Comparison of ENCODE assay signal across 20 cellular contexts in genomic region chr2:133192028-133192427, GRCh38.
DNase-seq lines count a peak whose midpoint lies in the region; ATAC-seq and TF ChIP-seq lines count a peak whose summit lies in the region.
"Had no signal": no experiment of that assay in that cellular context is flagged by ENCODE, and none has a peak within 500 bp of the region (broad histone marks: within the 10 kb centered on the region; RNA-seq: fewer than 3 reads in every experiment).

No MANE protein-coding gene starts in this region.

- no peaks in the 10 kb centered on the region for H3K36me3 ChIP-seq in smooth muscle cell (ENCODE audit: low read depth)

- WGBS in smooth muscle cell (ENCODE audit: low lambda C conversion rate): 95% methylated on average over 3 of the region's 3 CpGs

- H3K27me3 ChIP-seq in foreskin keratinocyte (no peaks in the 10 kb centered on the region), smooth muscle cell (ENCODE audit: low read depth) (no peaks in the 10 kb centered on the region)

- H3F3A ChIP-seq in smooth muscle cell (ENCODE audit: low read depth): no peaks in the 10 kb centered on the region

- no peaks in the 10 kb centered on the region for H3K9me3 ChIP-seq in smooth muscle cell (replicated peaks; ENCODE audit: low read depth)

- TF ChIP-seq CTCF in HFFc6 (IDR thresholded peaks at IDR 0.05): peak; percentile 61; the same call in 1 of the 2 replicates
- peak; percentile 53 for TF ChIP-seq CTCF in chondrocyte (IDR thresholded peaks at IDR 0.05)
- peak; percentile 20 for TF ChIP-seq CTCF in foreskin keratinocyte (conservative IDR thresholded peaks at IDR 0.05)
- peak; percentile 22 for TF ChIP-seq CTCF in smooth muscle cell (IDR thresholded peaks at IDR 0.05; ENCODE audit: borderline replicate concordance, insufficient read depth, poor library complexity, severe bottlenecking)
- TF ChIP-seq CTCF in GM10266 (IDR thresholded peaks at IDR 0.05; ENCODE audit: control insufficient read depth, insufficient read depth, low read depth, missing control alignments): no peak

- no peaks in the 10 kb centered on the region for H3K27me3 Mint-ChIP-seq in HFFc6 (ENCODE audit: insufficient read depth)
- H3K27me3 Mint-ChIP-seq in chondrocyte (ENCODE audit: low read depth): peaks cover 2% of the 10 kb centered on the region

- H3K9ac ChIP-seq in smooth muscle cell (ENCODE audit: low read depth): no peak overlapping the region

- no peak for DNase-seq in HFFc6
- no peak for DNase-seq in chondrocyte (ENCODE audit: low spot score)
- DNase-seq in foreskin keratinocyte: no peak
- DNase-seq in smooth muscle cell (lab: John Stamatoyannopoulos, UW; ENCODE audit: unreplicated experiment): no peak
- no peak for DNase-seq in GM10266 (ENCODE audit: extremely low spot score)
- DNase-seq in HEK293T (ENCODE audit: extremely low spot score): no peak
- DNase-seq: DMS79 treated with DMSO at 0.1 percent for 48 hours, GOT3, KG1, NCI-H1105 treated with DMSO at 0.1 percent for 48 hours, NCI-H1694, NCI-H2107, NCI-H2227 treated with DMSO at 0.1 percent for 48 hours, NCI-H510A treated with DMSO at 0.1 percent for 48 hours, NCI-H82, OCI-M1, RPMI8226, SIG-M5 had no signal

- H3K36me3 Mint-ChIP-seq in HFFc6 (ENCODE audit: low read depth) (peaks cover 4% of the 10 kb centered on the region; the same call in 1 of the 2 replicates), chondrocyte (ENCODE audit: low read depth) (peaks cover 3% of the 10 kb centered on the region)

- H3K4me3 Mint-ChIP-seq in HFFc6 (no peak overlapping the region), chondrocyte (ENCODE audit: unreplicated experiment) (no peak overlapping the region)

- no peak overlapping the region for H3K4me2 ChIP-seq in smooth muscle cell

- CTCF ChIA-PET in HEK293T (lab: Yijun Ruan, JAX): interaction anchor here (0.7 kb wide), 1 partner anchor 15 kb away, joined by 3 read pairs; no protein-coding TSS in a partner anchor

- H3K4me3 ChIP-seq in smooth muscle cell: no peak overlapping the region

- H3K27ac Mint-ChIP-seq in HFFc6: no peak overlapping the region
- no peak overlapping the region for H3K27ac Mint-ChIP-seq in chondrocyte (ENCODE audit: unreplicated experiment)

- H3K9me3 Mint-ChIP-seq in HFFc6 (peaks cover 11% of the 10 kb centered on the region), chondrocyte (ENCODE audit: low read depth) (peaks cover 17% of the 10 kb centered on the region)

- H4K20me1 ChIP-seq in smooth muscle cell (ENCODE audit: low read depth): no peaks in the 10 kb centered on the region

- H3K4me1 Mint-ChIP-seq in HFFc6 (ENCODE audit: low read depth): peaks cover 7% of the 10 kb centered on the region; the same call in 1 of the 2 replicates
- no peaks in the 10 kb centered on the region for H3K4me1 Mint-ChIP-seq in chondrocyte (ENCODE audit: low read depth)

- no peak for ATAC-seq in foreskin keratinocyte
- ATAC-seq in esophagus mucosa: no peak

- no peak overlapping the region for H2AFZ ChIP-seq in smooth muscle cell (ENCODE audit: low read depth)

- H3K79me2 ChIP-seq in smooth muscle cell (ENCODE audit: low read depth): no peaks in the 10 kb centered on the region

- H3K4me1 ChIP-seq in foreskin keratinocyte (peaks cover 2% of the 10 kb centered on the region), smooth muscle cell (ENCODE audit: low read depth) (no peaks in the 10 kb centered on the region)

- POLR2A ChIA-PET in HEK293T (lab: Yijun Ruan, JAX): no interaction called here

- H3K27ac ChIP-seq in foreskin keratinocyte: no peak overlapping the region
- no peak overlapping the region for H3K27ac ChIP-seq in smooth muscle cell (ENCODE audit: low read depth)
- H3K27ac ChIP-seq: C4-2B had no signal

TF ChIP-seq in HEK293T, 16 proteins besides CTCF, POLR2A, EP300 and RAD21:
- TF ChIP-seq LEF1 (IDR thresholded peaks at IDR 0.05; ENCODE audit: borderline replicate concordance) (no peak), FOXA1 (IDR thresholded peaks at IDR 0.05) (no peak), L3MBTL2 (conservative IDR thresholded peaks at IDR 0.05) (no peak), PKNOX1 (IDR thresholded peaks at IDR 0.05) (no peak), ZNF384 (IDR thresholded peaks at IDR 0.05) (no peak), HDGF (IDR thresholded peaks at IDR 0.05; ENCODE audit: borderline replicate concordance) (no peak), NFRKB (IDR thresholded peaks at IDR 0.05) (no peak), SUZ12 (IDR thresholded peaks at IDR 0.05) (no peak), CTBP1 (IDR thresholded peaks at IDR 0.05; ENCODE audit: borderline replicate concordance) (no peak), ARNT (IDR thresholded peaks at IDR 0.05) (no peak), FOXK2 (IDR thresholded peaks at IDR 0.05) (no peak), ELF4 (IDR thresholded peaks at IDR 0.05) (no peak), SP1 (IDR thresholded peaks at IDR 0.05) (no peak), FOXM1 (IDR thresholded peaks at IDR 0.05; ENCODE audit: borderline replicate concordance) (no peak), BHLHE40 (IDR thresholded peaks at IDR 0.05; ENCODE audit: borderline replicate concordance) (no peak), TARDBP (IDR thresholded peaks at IDR 0.05) (no peak)
